Comparison of ENCODE assay signal across 8 cellular contexts in the genomic region with DNA sequence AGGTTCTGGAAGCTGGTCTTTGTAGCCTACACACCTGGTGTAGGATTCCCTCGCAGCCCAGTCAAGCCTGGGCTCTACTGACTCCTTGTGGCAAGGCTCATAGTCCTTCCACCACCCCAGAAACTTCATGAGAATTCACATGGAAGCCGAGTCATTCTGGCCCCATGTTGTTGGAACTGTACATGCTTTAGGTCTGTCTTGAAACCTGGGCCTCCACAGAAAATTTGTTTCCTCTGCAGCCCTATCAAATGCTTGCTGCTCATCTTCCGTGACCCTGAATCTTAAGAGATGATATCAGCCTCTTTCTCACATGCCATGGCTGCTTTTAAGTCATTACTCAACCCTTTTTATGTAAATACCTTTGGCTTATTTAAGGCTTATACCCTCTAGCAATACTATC.
DNase-seq lines count a peak whose midpoint lies in the region; ATAC-seq, FAIRE-seq and TF ChIP-seq lines count a peak whose summit lies in the region.

No MANE protein-coding gene starts in this region.

- H3K27me3 ChIP-seq in psoas muscle (ENCODE audit: insufficient read depth in 3 of 3, low read length in 2 of 3): no peaks in the 10 kb centered on the region

- no peak overlapping the region for H3K27ac ChIP-seq in psoas muscle

- no peak for FAIRE-seq in HTR-8/SVneo (lab: Jason Lieb, UNC)

- H3K4me1 ChIP-seq in psoas muscle: no peaks in the 10 kb centered on the region

- WGBS in psoas muscle, 3 donors: 92 to 94% (median 92%) methylated on average over 3 of the region's 3 CpGs

- no peaks in the 10 kb centered on the region for H3K9me3 ChIP-seq in psoas muscle

- intact Hi-C loops in psoas muscle (cut with DNase I): loop anchor here in 1 of 2 donors (10.0 kb wide), 1 partner anchor 104 kb away; no protein-coding TSS in a partner anchor

- peak; percentile 12 for DNase-seq in HTR-8/SVneo (ENCODE audit: insufficient read length, low spot score)
- no peak for DNase-seq in astrocyte of the cerebellum (ENCODE audit: low read depth)
- DNase-seq in psoas muscle: no peak
- no peak for DNase-seq in HPDE6-E6E7 (ENCODE audit: extremely low spot score)
- no peak for DNase-seq in activated CD8-positive, alpha-beta memory T cell treated with anti-CD3 and anti-CD28 coated beads for 24 hours
- no peak for DNase-seq in cerebellar nuclear complex (lab: John Stamatoyannopoulos, UW)
- no peak for DNase-seq in anterior cingulate cortex (lab: John Stamatoyannopoulos, UW)

- in situ Hi-C loops in astrocyte of the cerebellum (cut with HindIII; ENCODE audit: low sequenced_read_pairs): no loop called here

- TF ChIP-seq CTCF in GM12873 (IDR thresholded peaks at IDR 0.05; ENCODE audit: insufficient read depth, low read depth, low read length, missing control alignments): peak; percentile 67
- TF ChIP-seq CTCF in astrocyte of the cerebellum (IDR thresholded peaks at IDR 0.05; ENCODE audit: low read depth, low read length, missing control alignments): peak; percentile 19
- peak; percentile 11 for TF ChIP-seq CTCF in psoas muscle (IDR thresholded peaks at IDR 0.05)

- ATAC-seq in psoas muscle: no peak

- H3K4me3 ChIP-seq in astrocyte of the cerebellum (ENCODE audit: low read depth, low read length) (no peak overlapping the region), psoas muscle (no peak overlapping the region)

- peaks cover 4 to 37% of the 10 kb centered on the region in 2 donors for H3K36me3 ChIP-seq in psoas muscle (ENCODE audit: insufficient read depth in 1 of 2, low read depth in 1 of 2)

Comparison
In these comparisons a context has a peak if more than half of its experiments do, and no peak if none do; other contexts are left out.
1. CTCF ChIP-seq: peak in every context shown above with its lines; median percentile 67 in GM12873; 19 in astrocyte of the cerebellum; 11 in psoas muscle.